11 cellular contexts compared by ENCODE assay signal in genomic region chr3:144028798-144029411, GRCh38. TPM values are rescaled to one million over a fixed set of nuclear protein-coding genes. Genes with fewer than 3 reads are reported as not detected.
DNase-seq lines count a peak whose midpoint lies in the region; ATAC-seq and TF ChIP-seq lines count a peak whose summit lies in the region.
"Had no signal": no experiment of that assay in that cellular context is flagged by ENCODE, and none has a peak within 500 bp of the region (broad histone marks: within the 10 kb centered on the region; RNA-seq: fewer than 3 reads in every experiment).

No MANE protein-coding gene starts in this region.

- H3K4me1 ChIP-seq in GM23248 (ENCODE audit: insufficient read depth) (no peaks in the 10 kb centered on the region; the same call in 1 of the 2 replicates), esophagus muscularis mucosa (peaks cover 0 to 21% (median 16%) of the 10 kb centered on the region in 4 donors)
- H3K4me1 ChIP-seq: colonic mucosa had no signal

- no peaks in the 10 kb centered on the region for H3K79me2 ChIP-seq in GM23248 (ENCODE audit: insufficient read depth)

- in situ Hi-C loops in KBM-7 (cut with MboI; ENCODE audit: low pct_unique_long_range_greater_than_20kb, low sequenced_read_pairs) (no loop called here), GM23248 (cut with MboI) (no loop called here)

- no peaks in the 10 kb centered on the region for H3K9me2 ChIP-seq in GM23248 (ENCODE audit: insufficient read depth)

- H3K9me3 ChIP-seq in GM23248 (ENCODE audit: low read depth): no peaks in the 10 kb centered on the region
- no peaks in the 10 kb centered on the region for H3K9me3 ChIP-seq in esophagus muscularis mucosa
- H3K9me3 ChIP-seq: colonic mucosa had no signal

- no peaks in the 10 kb centered on the region for H3K27me3 ChIP-seq in GM23248 (replicated peaks; ENCODE audit: insufficient read depth)
- no peaks in the 10 kb centered on the region for H3K27me3 ChIP-seq in esophagus muscularis mucosa
- H3K27me3 ChIP-seq: colonic mucosa had no signal

- H2AFZ ChIP-seq in GM23248: no peak overlapping the region

- ATAC-seq in GM18873 (IDR thresholded peaks at IDR 0.05; ENCODE audit: low FRiP score, unreplicated experiment) (peak; percentile 95), HG02623 (IDR thresholded peaks at IDR 0.05; ENCODE audit: unreplicated experiment) (peak; percentile 91)

- no peak overlapping the region for H3K9ac ChIP-seq in GM23248

- no peaks in the 10 kb centered on the region for H4K20me1 ChIP-seq in GM23248 (ENCODE audit: insufficient read depth)

- 66 to 73% methylated on average over 4 of the region's 4 CpGs for WGBS in GM23248 (ENCODE audit: low coverage in 1 of 2, low lambda C conversion rate in 2 of 2, missing lambda C conversion rate in 2 of 2), 2 experiments
- 64% methylated on average over 4 of the region's 4 CpGs for WGBS in esophagus muscularis mucosa

- no peak overlapping the region for H3K4me2 ChIP-seq in GM23248 (ENCODE audit: unreplicated experiment)

- TF ChIP-seq POLR2A in esophagus muscularis mucosa (IDR thresholded peaks at IDR 0.05; ENCODE audit: low read depth): no peak

- H3K27ac ChIP-seq in GM23248: no peak overlapping the region
- H3K27ac ChIP-seq in esophagus muscularis mucosa (replicated peaks in 1 of 4): no peak overlapping the region
- H3K27ac ChIP-seq: colonic mucosa had no signal

- no peak for TF ChIP-seq CTCF in esophagus muscularis mucosa (IDR thresholded peaks at IDR 0.05)

- H3K4me3 ChIP-seq in GM23248 (no peak overlapping the region), esophagus muscularis mucosa (no peak overlapping the region)
- H3K4me3 ChIP-seq: colonic mucosa had no signal

- intact Hi-C loops in esophagus muscularis mucosa (cut with DNase I): no loop called here

- DNase-seq in KBM-7: peak; percentile 71
- DNase-seq in midbrain (lab: John Stamatoyannopoulos, UW): peak; percentile 29
- no peak for DNase-seq in COR-L47 (lab: John Stamatoyannopoulos, UW)
- no peak for DNase-seq in SHP77 (lab: John Stamatoyannopoulos, UW)
- no peak for DNase-seq in GM23248
- DNase-seq in esophagus muscularis mucosa (ENCODE audit: extremely low spot score): no peak
- DNase-seq: colonic mucosa, kidney glomerular epithelial cell, NCI-H187 had no signal

- H3K36me3 ChIP-seq in GM23248 (ENCODE audit: low read depth): no peaks in the 10 kb centered on the region
- no peaks in the 10 kb centered on the region for H3K36me3 ChIP-seq in esophagus muscularis mucosa
- H3K36me3 ChIP-seq: colonic mucosa had no signal

- H3F3A ChIP-seq in GM23248 (ENCODE audit: insufficient read depth): no peaks in the 10 kb centered on the region

- TF ChIP-seq EP300 in esophagus muscularis mucosa (IDR thresholded peaks at IDR 0.05): no peak

RNA-seq across cellular contexts. Expression of gene DIPK2A, which starts 57.3 kb away (rescaled TPM):
- 17.2 and 17.8 TPM in 2 replicates for total RNA-seq in GM23248 (2014; rRNA removed; shearing (Covaris generic))
- polyA plus RNA-seq in GM23248 (2016; fragmentation: Nextera tagmentation; extraction: Ambion mirVana): 10.5 and 12.3 TPM in 2 replicates
- total RNA-seq in esophagus muscularis mucosa: 10 to 100 TPM; 38.8 to 68.6 (median 48.3) TPM

Comparison
In these comparisons a context has a peak if more than half of its experiments do, and no peak if none do; other contexts are left out.
1. DNase-seq: peak in KBM-7 (single experiment) and midbrain (single experiment); none in COR-L47 (single experiment), SHP77 (0 of 2), GM23248 (single experiment) and esophagus muscularis mucosa (single experiment).